ENCODE assay signal across 26 cellular contexts in genomic region chr7:67566101-67566500, GRCh38.
"Had no signal": no experiment of that assay in that cellular context is flagged by ENCODE, and none has a peak within 500 bp of the region (broad histone marks: within the 10 kb centered on the region; RNA-seq: fewer than 3 reads in every experiment).

No MANE protein-coding gene starts in this region.

- H3K4me3 ChIP-seq: body of pancreas, coronary artery, esophagus muscularis mucosa, heart right ventricle, left lung, lower lobe of right lung, prostate gland, tibial nerve had no signal

- ATAC-seq: activated CD8-positive, alpha-beta memory T cell treated with anti-CD3 and anti-CD28 coated beads, Interleukin-2, amount 10 ng/mL, durations not matched to agents 7 days and 5 days; activated CD8-positive, alpha-beta T cell treated with anti-CD3 and anti-CD28 coated beads, Interleukin-2, amount 10 ng/mL, durations not matched to agents 7 days and 5 days; activated naive CD4-positive, alpha-beta T cell treated with anti-CD3 and anti-CD28 coated beads, Interleukin-2, amount 50 U/mL, for 72 hours; activated T-cell treated with anti-CD3 and anti-CD28 coated beads, Interleukin-2, amount 50 U/mL, for 72 hours; body of pancreas; heart right ventricle; left lung; lower lobe of right lung; sciatic nerve; stimulated activated memory B cell treated with anti-CD40 and anti-IgM and Interleukin-4, amounts not matched to agents 10 μg/mL and 1 μg/mL and 100 μg/mL, for 72 hours had no signal

- H3K27me3 ChIP-seq: body of pancreas, esophagus muscularis mucosa, left lung, tibial nerve had no signal

- DNase-seq: activated B cell treated with CpG ODN at 0.5 μM for 24 hours; activated CD8-positive, alpha-beta memory T cell treated with anti-CD3 and anti-CD28 coated beads, Interleukin-2, amount 10 ng/mL, durations not matched to agents 7 days and 5 days; activated CD8-positive, alpha-beta T cell treated with anti-CD3 and anti-CD28 coated beads, Interleukin-2, amount 10 ng/mL, durations not matched to agents 7 days and 5 days; activated naive CD4-positive, alpha-beta T cell; activated T-cell treated with anti-CD3 and anti-CD28 coated beads for 4 hours; activated T-cell treated with anti-CD3 and anti-CD28 coated beads, Interleukin-2, amount 50 U/mL, for 72 hours; aorta; body of pancreas; foreskin melanocyte; heart right ventricle; kidney glomerular epithelial cell; left lung; lower lobe of right lung; mesendoderm; retina; small intestine; stimulated activated CD4-positive, alpha-beta T cell treated with anti-CD3 and anti-CD28 coated beads, Interleukin-4, amount 100 ng/mL, for 4 hours; stimulated activated CD8-positive, alpha-beta memory T cell treated with anti-CD3 and anti-CD28 coated beads, Interleukin-4, amount 100 ng/mL, for 48 hours; T-helper 1 cell had no signal

- H3K27ac ChIP-seq: body of pancreas, coronary artery, heart right ventricle, left lung, lower lobe of right lung, prostate gland, tibial nerve had no signal
